Comparison of ENCODE assay signal across 20 cellular contexts in the genomic region with DNA sequence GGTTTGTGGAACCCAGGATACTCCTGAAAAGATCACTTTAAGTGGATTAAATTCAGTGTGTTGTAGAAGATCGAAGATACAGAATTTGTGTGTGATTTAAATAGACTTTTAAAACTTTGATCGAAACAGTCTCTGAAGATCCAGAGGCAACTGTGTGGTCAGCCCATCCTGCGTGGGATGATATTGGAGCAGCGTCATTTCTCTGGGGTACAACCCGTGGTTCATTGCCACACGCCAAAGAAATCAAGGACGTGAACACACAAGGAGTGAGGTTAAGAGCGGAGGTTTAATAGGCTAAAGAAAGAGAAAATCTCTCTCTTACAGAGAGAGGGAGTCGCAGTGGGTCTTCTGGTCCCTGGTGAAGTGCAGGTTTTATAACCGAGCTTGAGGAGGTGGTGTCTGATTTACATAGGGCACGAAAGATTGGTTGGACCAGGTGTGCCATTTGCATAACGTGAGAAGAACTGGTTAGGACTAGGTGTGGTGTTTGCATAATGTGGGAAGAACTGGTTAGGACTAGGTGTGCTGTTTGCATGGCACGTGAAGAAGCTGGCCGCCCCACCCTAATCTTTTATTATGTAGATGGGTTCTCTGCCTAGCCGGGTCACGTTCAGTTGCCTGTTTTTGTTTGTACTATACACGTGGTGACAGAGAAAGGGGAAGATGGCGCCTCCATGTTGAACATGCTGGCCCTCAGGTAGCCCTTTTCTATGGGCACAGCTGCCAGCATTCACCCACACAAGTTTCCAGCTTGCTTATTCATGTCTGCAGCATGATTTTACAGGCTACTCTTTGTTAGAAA.
A peak's percentile ranks its signal among the peaks of the same experiment; 100 is the strongest.
DNase-seq lines count a peak whose midpoint lies in the region; ATAC-seq and TF ChIP-seq lines count a peak whose summit lies in the region.
"Had no signal": no experiment of that assay in that cellular context is flagged by ENCODE, and none has a peak within 500 bp of the region (broad histone marks: within the 10 kb centered on the region; RNA-seq: fewer than 3 reads in every experiment).

No MANE protein-coding gene starts in this region.

- intact Hi-C loops in prostate gland (cut with DNase I) = no loop called here

- peaks cover 2% of the 10 kb centered on the region for H3K27me3 Mint-ChIP-seq in GM23338 (ENCODE audit: insufficient read depth, low read depth, poor library complexity)
- H3K27me3 Mint-ChIP-seq: activated naive CD8-positive, alpha-beta T cell had no signal

- 0 out of 2 replicates have a peak, but pooled peaks cover 4% of the 10 kb centered on the region for H3F3A ChIP-seq in GM23338 (replicated peaks; ENCODE audit: low read depth)

- H3K4me2 ChIP-seq in GM23338 (0 out of 2 replicates have a peak overlapping the region, but pooled peaks have one; percentile 10), neuronal stem cell (ENCODE audit: insufficient read depth, low read length, poor library complexity, severe bottlenecking) (no peak overlapping the region)
- H3K4me2 ChIP-seq: BLaER1 had no signal

- H3K36me3 ChIP-seq in GM23338 (ENCODE audit: insufficient read depth) (no peaks in the 10 kb centered on the region), prostate gland (no peaks in the 10 kb centered on the region), neuronal stem cell (replicated peaks in 1 of 2; ENCODE audit: control insufficient read depth in 2 of 2, insufficient read depth in 2 of 2, low read length in 2 of 2) (no peaks in the 10 kb centered on the region)
- H3K36me3 ChIP-seq: BLaER1, heart left ventricle, neutrophil, sigmoid colon, thyroid gland had no signal

- H4K91ac ChIP-seq in neuronal stem cell (ENCODE audit: low read depth, low read length, poor library complexity) = no peak overlapping the region

- peaks cover 4% of the 10 kb centered on the region; the same call in 1 of the 2 replicates for H3K9me2 ChIP-seq in GM23338 (ENCODE audit: insufficient read depth)

- H3K14ac ChIP-seq in neuronal stem cell (ENCODE audit: low read length) = no peak overlapping the region

- H3K9ac ChIP-seq in neuronal stem cell (ENCODE audit: low read depth, low read length, poor library complexity) = no peak overlapping the region
- H3K9ac ChIP-seq: BLaER1 had no signal

- H3K27me3 ChIP-seq in GM23338 (ENCODE audit: insufficient read depth) (no peaks in the 10 kb centered on the region), prostate gland (replicated peaks; ENCODE audit: insufficient read depth) (no peaks in the 10 kb centered on the region), neuronal stem cell (ENCODE audit: control insufficient read depth in 3 of 3, insufficient read depth in 3 of 3, low read depth in 1 of 3, low read length in 3 of 3) (no peaks in the 10 kb centered on the region)
- H3K27me3 ChIP-seq: BLaER1, body of pancreas, heart left ventricle, neutrophil, sigmoid colon, thyroid gland had no signal

- H3K4me1 ChIP-seq in GM23338 (ENCODE audit: insufficient read depth) (no peaks in the 10 kb centered on the region), prostate gland (replicated peaks) (peaks cover 5% of the 10 kb centered on the region), neuronal stem cell (ENCODE audit: control insufficient read depth in 2 of 2, insufficient read depth in 1 of 2, low read depth in 1 of 2, low read length in 2 of 2) (peaks cover 0 to 3% of the 10 kb centered on the region in 2 donors)
- H3K4me1 ChIP-seq: BLaER1, body of pancreas, heart left ventricle, sigmoid colon, thyroid gland had no signal

- peak; percentile 79 for DNase-seq in GM23338 (ENCODE audit: low spot score)
- peak; percentile 88 for DNase-seq in NCI-H146 (lab: John Stamatoyannopoulos, UW)
- peak; percentile 91 for DNase-seq in epithelial cell of esophagus (ENCODE audit: low read depth)
- peak; percentile 81 for DNase-seq in prostate gland (ENCODE audit: low spot score)
- no peak for DNase-seq in stimulated activated CD4-positive, alpha-beta T cell treated with anti-CD3 and anti-CD28 coated beads, Interleukin-15, amount 100 ng/mL, for 24 hours
- no peak for DNase-seq in neuronal stem cell (ENCODE audit: low spot score)
- no peak for DNase-seq in NOMO-1 (lab: John Stamatoyannopoulos, UW; ENCODE audit: unreplicated experiment in 2 of 2)
- DNase-seq: body of pancreas; heart left ventricle; KBM-7; kidney; midbrain; NCI-H510A; sigmoid colon; stimulated activated CD4-positive, alpha-beta T cell treated with anti-CD3 and anti-CD28 coated beads, Interleukin-4, amount 100 ng/mL, for 4 hours; thyroid gland had no signal

- H2BK120ac ChIP-seq in neuronal stem cell (ENCODE audit: low read depth, low read length) = no peak overlapping the region

- H3K4me3 Mint-ChIP-seq in GM23338 = no peak overlapping the region
- H3K4me3 Mint-ChIP-seq: activated naive CD8-positive, alpha-beta T cell had no signal

- H3K36me3 Mint-ChIP-seq in GM23338 (ENCODE audit: low read depth) = peaks cover 10% of the 10 kb centered on the region

- no peak overlapping the region for H3K27ac Mint-ChIP-seq in GM23338
- H3K27ac Mint-ChIP-seq: activated naive CD8-positive, alpha-beta T cell had no signal

- H3K27ac ChIP-seq in GM23338 (ENCODE audit: low read depth) (peak overlapping the region; percentile 41; the same call in 1 of the 2 replicates), prostate gland (peak overlapping the region; percentile 59 to 73), neuronal stem cell (replicated peaks; ENCODE audit: low read length) (no peak overlapping the region)
- H3K27ac ChIP-seq: BLaER1, body of pancreas, heart left ventricle, HL-60, neutrophil, sigmoid colon, thyroid gland had no signal

- H3K4me3 ChIP-seq in GM23338 = no peak overlapping the region
- H3K4me3 ChIP-seq in epithelial cell of esophagus (ENCODE audit: low read length) = no peak overlapping the region
- no peak overlapping the region for H3K4me3 ChIP-seq in prostate gland
- no peak overlapping the region for H3K4me3 ChIP-seq in neuronal stem cell (ENCODE audit: low read length in 2 of 2)
- H3K4me3 ChIP-seq: BLaER1, body of pancreas, heart left ventricle, sigmoid colon, thyroid gland had no signal

- no peaks in the 10 kb centered on the region for H4K20me1 ChIP-seq in GM23338 (replicated peaks; ENCODE audit: insufficient read depth)
- H4K20me1 ChIP-seq: BLaER1 had no signal

- no peak overlapping the region for H2BK15ac ChIP-seq in neuronal stem cell (ENCODE audit: low read length)

- H2AFZ ChIP-seq in GM23338 (no peak overlapping the region), neuronal stem cell (ENCODE audit: low read length) (no peak overlapping the region)

- no peak overlapping the region for H3K4ac ChIP-seq in neuronal stem cell (ENCODE audit: low read length)

- no peak overlapping the region for H4K8ac ChIP-seq in neuronal stem cell (ENCODE audit: low read depth, low read length)

- H3K9me3 ChIP-seq in prostate gland = no peaks in the 10 kb centered on the region
- H3K9me3 ChIP-seq in neuronal stem cell (replicated peaks in 1 of 2; ENCODE audit: control insufficient read depth in 2 of 2, insufficient read depth in 1 of 2, low read depth in 1 of 2, low read length in 2 of 2) = peaks cover 2 to 7% of the 10 kb centered on the region in 2 donors
- H3K9me3 ChIP-seq: body of pancreas, heart left ventricle, neutrophil, sigmoid colon, thyroid gland had no signal

- H2AK5ac ChIP-seq in neuronal stem cell (ENCODE audit: low read depth, low read length) = no peak overlapping the region

- 68% methylated on average over 18 of the region's 18 CpGs for WGBS in prostate gland
- WGBS in neuronal stem cell (ENCODE audit: extremely low coverage in 2 of 2, insufficient read length in 2 of 2, insufficient replicate concordance in 1 of 2), 2 donors = no CpG with 5 or more reads among the region's 18 CpGs

- H3K79me2 ChIP-seq in GM23338 (replicated peaks; ENCODE audit: insufficient read depth) = no peaks in the 10 kb centered on the region

- ATAC-seq in GM23338 = peak; percentile 70
- ATAC-seq: body of pancreas, heart left ventricle had no signal

- H2BK5ac ChIP-seq in neuronal stem cell (ENCODE audit: low read length) = no peak overlapping the region

- H3K9me3 Mint-ChIP-seq in GM23338 = peaks cover 13% of the 10 kb centered on the region

- TF ChIP-seq CTCF in GM23338 (conservative IDR thresholded peaks at IDR 0.05; ENCODE audit: low read depth in 2 of 2) (no peak), epithelial cell of esophagus (IDR thresholded peaks at IDR 0.05; ENCODE audit: insufficient read depth, low read depth, low read length, missing control alignments) (no peak), prostate gland (IDR thresholded peaks at IDR 0.05) (no peak)

- TF ChIP-seq POLR2A in prostate gland (IDR thresholded peaks at IDR 0.05) = no peak

- no peaks in the 10 kb centered on the region for H3K79me1 ChIP-seq in neuronal stem cell (ENCODE audit: low read depth, low read length)

- H3K18ac ChIP-seq in neuronal stem cell (ENCODE audit: low read length) = no peak overlapping the region

- no peak overlapping the region for H3K23ac ChIP-seq in neuronal stem cell (ENCODE audit: low read depth, low read length, poor library complexity)

- peaks cover 14% of the 10 kb centered on the region for H3K4me1 Mint-ChIP-seq in GM23338

- no peak overlapping the region for H2BK12ac ChIP-seq in neuronal stem cell (ENCODE audit: low read length)

TF ChIP-seq in GM23338, 12 proteins besides CTCF, POLR2A, EP300 and RAD21 (continues in another document):
- no peak for TF ChIP-seq STAT1 (IDR thresholded peaks at IDR 0.05; ENCODE audit: unreplicated experiment)
- TF ChIP-seq, protein P1, sequence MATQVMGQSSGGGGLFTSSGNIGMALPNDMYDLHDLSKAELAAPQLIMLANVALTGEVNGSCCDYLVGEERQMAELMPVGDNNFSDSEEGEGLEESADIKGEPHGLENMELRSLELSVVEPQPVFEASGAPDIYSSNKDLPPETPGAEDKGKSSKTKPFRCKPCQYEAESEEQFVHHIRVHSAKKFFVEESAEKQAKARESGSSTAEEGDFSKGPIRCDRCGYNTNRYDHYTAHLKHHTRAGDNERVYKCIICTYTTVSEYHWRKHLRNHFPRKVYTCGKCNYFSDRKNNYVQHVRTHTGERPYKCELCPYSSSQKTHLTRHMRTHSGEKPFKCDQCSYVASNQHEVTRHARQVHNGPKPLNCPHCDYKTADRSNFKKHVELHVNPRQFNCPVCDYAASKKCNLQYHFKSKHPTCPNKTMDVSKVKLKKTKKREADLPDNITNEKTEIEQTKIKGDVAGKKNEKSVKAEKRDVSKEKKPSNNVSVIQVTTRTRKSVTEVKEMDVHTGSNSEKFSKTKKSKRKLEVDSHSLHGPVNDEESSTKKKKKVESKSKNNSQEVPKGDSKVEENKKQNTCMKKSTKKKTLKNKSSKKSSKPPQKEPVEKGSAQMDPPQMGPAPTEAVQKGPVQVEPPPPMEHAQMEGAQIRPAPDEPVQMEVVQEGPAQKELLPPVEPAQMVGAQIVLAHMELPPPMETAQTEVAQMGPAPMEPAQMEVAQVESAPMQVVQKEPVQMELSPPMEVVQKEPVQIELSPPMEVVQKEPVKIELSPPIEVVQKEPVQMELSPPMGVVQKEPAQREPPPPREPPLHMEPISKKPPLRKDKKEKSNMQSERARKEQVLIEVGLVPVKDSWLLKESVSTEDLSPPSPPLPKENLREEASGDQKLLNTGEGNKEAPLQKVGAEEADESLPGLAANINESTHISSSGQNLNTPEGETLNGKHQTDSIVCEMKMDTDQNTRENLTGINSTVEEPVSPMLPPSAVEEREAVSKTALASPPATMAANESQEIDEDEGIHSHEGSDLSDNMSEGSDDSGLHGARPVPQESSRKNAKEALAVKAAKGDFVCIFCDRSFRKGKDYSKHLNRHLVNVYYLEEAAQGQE (IDR thresholded peaks at IDR 0.05; ENCODE audit: unreplicated experiment) = no peak
- no peak for TF ChIP-seq JUNB (IDR thresholded peaks at IDR 0.05; ENCODE audit: unreplicated experiment)

Comparison
In these comparisons a context has a peak if more than half of its experiments do, and no peak if none do; other contexts are left out.
1. DNase-seq: peak in GM23338 (single experiment), NCI-H146 (single experiment), epithelial cell of esophagus (single experiment) and prostate gland (single experiment); none in stimulated activated CD4-positive, alpha-beta T cell treated with anti-CD3 and anti-CD28 coated beads, Interleukin-15, amount 100 ng/mL, for 24 hours (single experiment), neuronal stem cell (single experiment) and NOMO-1 (0 of 2).